Comparison of ENCODE assay signal across 23 cellular contexts in genomic region chr16:965487-965886, GRCh38. TPM values are rescaled to one million over a fixed set of nuclear protein-coding genes. Genes with fewer than 3 reads are reported as not detected.
A peak's percentile ranks its signal among the peaks of the same experiment; 100 is the strongest.
DNase-seq lines count a peak whose midpoint lies in the region; FAIRE-seq and TF ChIP-seq lines count a peak whose summit lies in the region.
"Had no signal": no experiment of that assay in that cellular context is flagged by ENCODE, and none has a peak within 500 bp of the region (broad histone marks: within the 10 kb centered on the region; RNA-seq: fewer than 3 reads in every experiment).

No MANE protein-coding gene starts in this region.

- H3K36me3 Mint-ChIP-seq in activated T-cell treated with anti-CD3 and anti-CD28 coated beads, Interleukin-2, amount 50 U/mL, for 24 hours (ENCODE audit: low read depth) = peaks cover 50% of the 10 kb centered on the region

- no peak for FAIRE-seq in kidney (lab: Jason Lieb, UNC)
- FAIRE-seq: GM12892 had no signal

- H3K9me3 ChIP-seq in kidney (ENCODE audit: control insufficient read depth in 1 of 2, low read length in 2 of 2) = no peaks in the 10 kb centered on the region
- H3K9me3 ChIP-seq: esophagus squamous epithelium, Peyer's patch, suprapubic skin had no signal

- no peak overlapping the region for H3K4me3 Mint-ChIP-seq in activated T-cell treated with anti-CD3 and anti-CD28 coated beads, Interleukin-2, amount 50 U/mL, for 24 hours
- H3K4me3 Mint-ChIP-seq: CD8-positive, alpha-beta T cell had no signal

- no peak for TF ChIP-seq CTCF in VCaP (conservative IDR thresholded peaks at IDR 0.05)
- no peak for TF ChIP-seq CTCF in kidney (IDR thresholded peaks at IDR 0.05; ENCODE audit: borderline replicate concordance, extremely low read depth, insufficient read depth)

- H3K9ac ChIP-seq in kidney (ENCODE audit: low read length in 2 of 2) = no peak overlapping the region

- peak overlapping the region; percentile 95 for H3K27ac Mint-ChIP-seq in activated T-cell treated with anti-CD3 and anti-CD28 coated beads, Interleukin-2, amount 50 U/mL, for 24 hours

- no peak overlapping the region for H3K4me3 ChIP-seq in kidney (ENCODE audit: low read length in 2 of 2)
- H3K4me3 ChIP-seq: esophagus squamous epithelium, Peyer's patch, suprapubic skin had no signal

- DNase-seq in activated T-cell treated with anti-CD3 and anti-CD28 coated beads, Interleukin-2, amount 50 U/mL, for 24 hours = no peak
- DNase-seq in activated T-cell treated with anti-CD3 and anti-CD28 coated beads for 4 hours (no peak), kidney (peak; percentile 15), GDM1 (lab: John Stamatoyannopoulos, UW) (no peak), SW 1271 (lab: John Stamatoyannopoulos, UW) (no peak), MV-4-11 (lab: John Stamatoyannopoulos, UW) (no peak)
- DNase-seq: activated effector memory CD4-positive, alpha-beta T cell treated with Interleukin-2 at 50 U/mL for 16 hours; CD8-positive, alpha-beta T cell; central memory CD4-positive, alpha-beta T cell; DMS53; effector CD4-positive, alpha-beta T cell; esophagus squamous epithelium; left colon; NCI-H1694; NCI-H82; Peyer's patch; stimulated activated CD4-positive, alpha-beta T cell treated with anti-CD3 and anti-CD28 coated beads, Interleukin-12 subunit alpha, Interleukin-12 subunit beta, amount 100 ng/mL, for 4 hours had no signal

- H3K4me1 Mint-ChIP-seq in activated T-cell treated with anti-CD3 and anti-CD28 coated beads, Interleukin-2, amount 50 U/mL, for 24 hours (ENCODE audit: low read depth) = peaks cover 64% of the 10 kb centered on the region

- intact Hi-C loops in kidney (cut with DNase I) = no loop called here

- H3K36me3 ChIP-seq in kidney (ENCODE audit: control insufficient read depth in 1 of 2, insufficient read depth in 2 of 2, low read length in 2 of 2) = no peaks in the 10 kb centered on the region
- H3K36me3 ChIP-seq: Peyer's patch, suprapubic skin had no signal

- H3K27ac ChIP-seq in VCaP (peak overlapping the region; percentile 94), kidney (ENCODE audit: low read depth in 2 of 2, low read length in 2 of 2) (no peak overlapping the region), temporal lobe (ENCODE audit: low read depth, low read length) (peak overlapping the region; percentile 66)
- H3K27ac ChIP-seq: esophagus squamous epithelium, Peyer's patch, suprapubic skin had no signal

- peaks cover 8% of the 10 kb centered on the region in 2 donors for H3K4me1 ChIP-seq in kidney (ENCODE audit: control insufficient read depth in 1 of 2, insufficient read depth in 1 of 2, low read depth in 1 of 2, low read length in 2 of 2)

- H3K27me3 Mint-ChIP-seq in activated T-cell treated with anti-CD3 and anti-CD28 coated beads, Interleukin-2, amount 50 U/mL, for 24 hours = no peaks in the 10 kb centered on the region

- no peaks in the 10 kb centered on the region for H3K9me3 Mint-ChIP-seq in activated T-cell treated with anti-CD3 and anti-CD28 coated beads, Interleukin-2, amount 50 U/mL, for 24 hours
- H3K9me3 Mint-ChIP-seq: CD8-positive, alpha-beta T cell had no signal

RNA-seq across cellular contexts. Expression of gene LMF1, which starts 5.3 kb away (rescaled TPM):
- 28.6 TPM for total RNA-seq in kidney
- polyA plus RNA-seq in kidney (ENCODE audit: insufficient read depth, low read depth, low replicate concordance) = 15.4 TPM
- total RNA-seq in temporal lobe = 10.6 TPM

RNA-seq across cellular contexts. Expression of gene SOX8, which starts 16.1 kb away (rescaled TPM):
- total RNA-seq in kidney (1.0 TPM), temporal lobe (21.6 TPM)
- polyA plus RNA-seq in kidney (ENCODE audit: insufficient read depth, low read depth, low replicate concordance) = 0.17 TPM
- total RNA-seq: MCF 10A had no signal
- polyA plus RNA-seq: AG04450 had no signal

Comparison
In these comparisons a context has a peak if more than half of its experiments do, and no peak if none do; other contexts are left out.
1. H3K27ac ChIP-seq: peak in VCaP (single experiment) and temporal lobe (single experiment); none in kidney (0 of 2).
2. RNA of gene SOX8, which starts 16.1 kb away (total RNA-seq): 21.6 TPM in temporal lobe (single experiment); 1.0 TPM in kidney (single experiment); every median in the first group is over 10 times any median in the second.